1 cellular context compared by ENCODE assay signal in the genomic region with DNA sequence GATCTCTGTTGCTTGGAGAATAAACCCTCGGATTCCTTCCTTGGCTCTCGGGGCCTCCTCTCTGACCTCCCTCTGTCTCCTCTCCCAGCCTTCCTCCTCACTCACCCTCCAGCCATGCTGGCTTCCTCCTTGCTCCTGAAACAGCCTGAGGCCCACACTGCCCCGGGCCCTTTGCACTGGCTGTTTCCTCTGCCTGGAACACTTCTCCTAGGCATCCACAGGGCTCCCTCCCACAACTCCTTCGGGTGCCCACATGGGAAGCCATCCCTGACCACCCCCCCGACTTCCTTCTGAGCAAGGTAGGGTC.
TF ChIP-seq lines count a peak whose summit lies in the region.

No MANE protein-coding gene starts in this region.

TF ChIP-seq in HepG2, 621 proteins besides CTCF, POLR2A, EP300 and RAD21 (continued from another document):
- TF ChIP-seq, protein P1, sequence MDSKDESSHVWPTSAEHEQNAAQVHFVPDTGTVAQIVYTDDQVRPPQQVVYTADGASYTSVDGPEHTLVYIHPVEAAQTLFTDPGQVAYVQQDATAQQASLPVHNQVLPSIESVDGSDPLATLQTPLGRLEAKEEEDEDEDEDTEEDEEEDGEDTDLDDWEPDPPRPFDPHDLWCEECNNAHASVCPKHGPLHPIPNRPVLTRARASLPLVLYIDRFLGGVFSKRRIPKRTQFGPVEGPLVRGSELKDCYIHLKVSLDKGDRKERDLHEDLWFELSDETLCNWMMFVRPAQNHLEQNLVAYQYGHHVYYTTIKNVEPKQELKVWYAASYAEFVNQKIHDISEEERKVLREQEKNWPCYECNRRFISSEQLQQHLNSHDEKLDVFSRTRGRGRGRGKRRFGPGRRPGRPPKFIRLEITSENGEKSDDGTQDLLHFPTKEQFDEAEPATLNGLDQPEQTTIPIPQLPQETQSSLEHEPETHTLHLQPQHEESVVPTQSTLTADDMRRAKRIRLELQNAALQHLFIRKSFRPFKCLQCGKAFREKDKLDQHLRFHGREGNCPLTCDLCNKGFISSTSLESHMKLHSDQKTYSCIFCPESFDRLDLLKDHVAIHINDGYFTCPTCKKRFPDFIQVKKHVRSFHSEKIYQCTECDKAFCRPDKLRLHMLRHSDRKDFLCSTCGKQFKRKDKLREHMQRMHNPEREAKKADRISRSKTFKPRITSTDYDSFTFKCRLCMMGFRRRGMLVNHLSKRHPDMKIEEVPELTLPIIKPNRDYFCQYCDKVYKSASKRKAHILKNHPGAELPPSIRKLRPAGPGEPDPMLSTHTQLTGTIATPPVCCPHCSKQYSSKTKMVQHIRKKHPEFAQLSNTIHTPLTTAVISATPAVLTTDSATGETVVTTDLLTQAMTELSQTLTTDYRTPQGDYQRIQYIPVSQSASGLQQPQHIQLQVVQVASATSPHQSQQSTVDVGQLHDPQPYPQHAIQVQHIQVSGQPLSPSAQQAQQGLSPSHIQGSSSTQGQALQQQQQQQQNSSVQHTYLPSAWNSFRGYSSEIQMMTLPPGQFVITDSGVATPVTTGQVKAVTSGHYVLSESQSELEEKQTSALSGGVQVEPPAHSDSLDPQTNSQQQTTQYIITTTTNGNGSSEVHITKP (CRISPR knock-in tag; IDR thresholded peaks at IDR 0.05; ENCODE audit: low read depth) = 0 out of 2 replicates have a peak, but pooled peaks have one; percentile 18
- TF ChIP-seq ZMYM2 (CRISPR knock-in tag; IDR thresholded peaks at IDR 0.05) = 0 out of 2 replicates have a peak, but pooled peaks have one; percentile 10
- no peak for TF ChIP-seq PITX1 (CRISPR knock-in tag; IDR thresholded peaks at IDR 0.05)
- TF ChIP-seq ZNF205 (CRISPR knock-in tag; IDR thresholded peaks at IDR 0.05) = peak; percentile 45; the same call in 1 of the 2 replicates
- no peak for TF ChIP-seq LCORL (IDR thresholded peaks at IDR 0.05)
- no peak for TF ChIP-seq LCORL (CRISPR knock-in tag; IDR thresholded peaks at IDR 0.05)
- TF ChIP-seq, protein P2, sequence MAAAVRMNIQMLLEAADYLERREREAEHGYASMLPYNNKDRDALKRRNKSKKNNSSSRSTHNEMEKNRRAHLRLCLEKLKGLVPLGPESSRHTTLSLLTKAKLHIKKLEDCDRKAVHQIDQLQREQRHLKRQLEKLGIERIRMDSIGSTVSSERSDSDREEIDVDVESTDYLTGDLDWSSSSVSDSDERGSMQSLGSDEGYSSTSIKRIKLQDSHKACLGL (CRISPR knock-in tag; IDR thresholded peaks at IDR 0.05) = 0 out of 2 replicates have a peak, but pooled peaks have one; percentile 32
- peak; percentile 8; the same call in 1 of the 2 replicates for TF ChIP-seq AHR (CRISPR knock-in tag; IDR thresholded peaks at IDR 0.05)
- TF ChIP-seq ZNF761 (CRISPR knock-in tag; conservative IDR thresholded peaks at IDR 0.05) = peak; percentile 63; the same call in 1 of the 2 replicates
- TF ChIP-seq NCOR1 (IDR thresholded peaks at IDR 0.05; ENCODE audit: borderline replicate concordance, low read length) = no peak
- TF ChIP-seq ZNF253 (CRISPR knock-in tag; IDR thresholded peaks at IDR 0.05; ENCODE audit: borderline replicate concordance) = no peak
- TF ChIP-seq, protein P3, sequence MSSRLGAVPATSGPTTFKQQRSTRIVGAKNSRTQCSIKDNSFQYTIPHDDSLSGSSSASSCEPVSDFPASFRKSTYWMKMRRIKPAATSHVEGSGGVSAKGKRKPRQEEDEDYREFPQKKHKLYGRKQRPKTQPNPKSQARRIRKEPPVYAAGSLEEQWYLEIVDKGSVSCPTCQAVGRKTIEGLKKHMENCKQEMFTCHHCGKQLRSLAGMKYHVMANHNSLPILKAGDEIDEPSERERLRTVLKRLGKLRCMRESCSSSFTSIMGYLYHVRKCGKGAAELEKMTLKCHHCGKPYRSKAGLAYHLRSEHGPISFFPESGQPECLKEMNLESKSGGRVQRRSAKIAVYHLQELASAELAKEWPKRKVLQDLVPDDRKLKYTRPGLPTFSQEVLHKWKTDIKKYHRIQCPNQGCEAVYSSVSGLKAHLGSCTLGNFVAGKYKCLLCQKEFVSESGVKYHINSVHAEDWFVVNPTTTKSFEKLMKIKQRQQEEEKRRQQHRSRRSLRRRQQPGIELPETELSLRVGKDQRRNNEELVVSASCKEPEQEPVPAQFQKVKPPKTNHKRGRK (CRISPR knock-in tag; IDR thresholded peaks at IDR 0.05) = no peak
- TF ChIP-seq EEA1 (CRISPR knock-in tag; IDR thresholded peaks at IDR 0.05; ENCODE audit: borderline replicate concordance) = 0 out of 2 replicates have a peak, but pooled peaks have one; percentile 12
- 0 out of 2 replicates have a peak, but pooled peaks have one; percentile 33 for TF ChIP-seq ZZZ3 (CRISPR knock-in tag; IDR thresholded peaks at IDR 0.05; ENCODE audit: borderline replicate concordance)
- no peak for TF ChIP-seq PHF5A (CRISPR knock-in tag; IDR thresholded peaks at IDR 0.05; ENCODE audit: low read depth, unreplicated experiment)
- TF ChIP-seq KAT2B (IDR thresholded peaks at IDR 0.05; ENCODE audit: borderline replicate concordance, low read depth, low read length) = no peak
- peak; percentile 64; the same call in 1 of the 2 replicates for TF ChIP-seq ZMYM3 (CRISPR knock-in tag; IDR thresholded peaks at IDR 0.05)
- no peak for TF ChIP-seq ZNF83 (CRISPR knock-in tag; IDR thresholded peaks at IDR 0.05; ENCODE audit: borderline replicate concordance)
- no peak for TF ChIP-seq NFE2 (CRISPR knock-in tag; IDR thresholded peaks at IDR 0.05)
- TF ChIP-seq ZNF333 (CRISPR knock-in tag; IDR thresholded peaks at IDR 0.05; ENCODE audit: borderline replicate concordance) = 0 out of 2 replicates have a peak, but pooled peaks have one; percentile 18
- TF ChIP-seq, protein P4, sequence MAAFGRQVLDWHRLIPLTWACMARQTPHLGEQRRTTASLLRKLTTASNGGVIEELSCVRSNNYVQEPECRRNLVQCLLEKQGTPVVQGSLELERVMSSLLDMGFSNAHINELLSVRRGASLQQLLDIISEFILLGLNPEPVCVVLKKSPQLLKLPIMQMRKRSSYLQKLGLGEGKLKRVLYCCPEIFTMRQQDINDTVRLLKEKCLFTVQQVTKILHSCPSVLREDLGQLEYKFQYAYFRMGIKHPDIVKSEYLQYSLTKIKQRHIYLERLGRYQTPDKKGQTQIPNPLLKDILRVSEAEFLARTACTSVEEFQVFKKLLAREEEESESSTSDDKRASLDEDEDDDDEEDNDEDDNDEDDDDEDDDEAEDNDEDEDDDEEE (CRISPR knock-in tag; IDR thresholded peaks at IDR 0.05) = 0 out of 2 replicates have a peak, but pooled peaks have one; percentile 1
- TF ChIP-seq CENPX (CRISPR knock-in tag; IDR thresholded peaks at IDR 0.05) = no peak
- TF ChIP-seq, protein P5, sequence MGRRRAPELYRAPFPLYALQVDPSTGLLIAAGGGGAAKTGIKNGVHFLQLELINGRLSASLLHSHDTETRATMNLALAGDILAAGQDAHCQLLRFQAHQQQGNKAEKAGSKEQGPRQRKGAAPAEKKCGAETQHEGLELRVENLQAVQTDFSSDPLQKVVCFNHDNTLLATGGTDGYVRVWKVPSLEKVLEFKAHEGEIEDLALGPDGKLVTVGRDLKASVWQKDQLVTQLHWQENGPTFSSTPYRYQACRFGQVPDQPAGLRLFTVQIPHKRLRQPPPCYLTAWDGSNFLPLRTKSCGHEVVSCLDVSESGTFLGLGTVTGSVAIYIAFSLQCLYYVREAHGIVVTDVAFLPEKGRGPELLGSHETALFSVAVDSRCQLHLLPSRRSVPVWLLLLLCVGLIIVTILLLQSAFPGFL (CRISPR knock-in tag; IDR thresholded peaks at IDR 0.05) = 0 out of 2 replicates have a peak, but pooled peaks have one; percentile 8
- TF ChIP-seq, protein P6, sequence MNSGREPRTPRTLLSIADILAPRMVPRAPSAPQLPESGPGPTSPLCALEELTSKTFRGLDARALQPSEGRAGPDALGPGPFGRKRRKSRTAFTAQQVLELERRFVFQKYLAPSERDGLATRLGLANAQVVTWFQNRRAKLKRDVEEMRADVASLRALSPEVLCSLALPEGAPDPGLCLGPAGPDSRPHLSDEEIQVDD (CRISPR knock-in tag; IDR thresholded peaks at IDR 0.05; ENCODE audit: borderline replicate concordance) = 0 out of 2 replicates have a peak, but pooled peaks have one; percentile 15
- TF ChIP-seq MEIS1 (CRISPR knock-in tag; IDR thresholded peaks at IDR 0.05; ENCODE audit: borderline replicate concordance) = 0 out of 2 replicates have a peak, but pooled peaks have one; percentile 16
- TF ChIP-seq, protein P7, sequence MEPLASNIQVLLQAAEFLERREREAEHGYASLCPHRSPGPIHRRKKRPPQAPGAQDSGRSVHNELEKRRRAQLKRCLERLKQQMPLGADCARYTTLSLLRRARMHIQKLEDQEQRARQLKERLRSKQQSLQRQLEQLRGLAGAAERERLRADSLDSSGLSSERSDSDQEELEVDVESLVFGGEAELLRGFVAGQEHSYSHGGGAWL (CRISPR knock-in tag; IDR thresholded peaks at IDR 0.05) = no peak
- TF ChIP-seq JUN (CRISPR knock-in tag; IDR thresholded peaks at IDR 0.05) = 0 out of 2 replicates have a peak, but pooled peaks have one; percentile 67
- TF ChIP-seq ZNF143 (CRISPR knock-in tag; IDR thresholded peaks at IDR 0.05) = no peak
